In genomic region chr4:6873291-6873690, GRCh38 we compare ENCODE assay signal across 12 cellular contexts. TPM values are rescaled to one million over a fixed set of nuclear protein-coding genes. Genes with fewer than 3 reads are reported as not detected.
DNase-seq lines count a peak whose midpoint lies in the region; ATAC-seq, FAIRE-seq and TF ChIP-seq lines count a peak whose summit lies in the region.
"Had no signal": no experiment of that assay in that cellular context is flagged by ENCODE, and none has a peak within 500 bp of the region (broad histone marks: within the 10 kb centered on the region; RNA-seq: fewer than 3 reads in every experiment).

No MANE protein-coding gene starts in this region.

- ATAC-seq in foreskin keratinocyte, result no peak
- ATAC-seq in GM18873 (IDR thresholded peaks at IDR 0.05; ENCODE audit: low FRiP score, unreplicated experiment), result no peak
- no peak for ATAC-seq in HG03139 (IDR thresholded peaks at IDR 0.05; ENCODE audit: unreplicated experiment)

- H3K4me3 ChIP-seq in AG10803 (ENCODE audit: low read length) (no peak overlapping the region), sigmoid colon (no peak overlapping the region)
- H3K4me3 ChIP-seq: colonic mucosa, lower lobe of right lung, thoracic aorta had no signal

- peaks cover 5% of the 10 kb centered on the region for H3K4me1 ChIP-seq in foreskin keratinocyte
- H3K4me1 ChIP-seq in sigmoid colon, result peaks cover 0 to 5% (median 0%) of the 10 kb centered on the region in 4 donors
- H3K4me1 ChIP-seq: colonic mucosa had no signal

- H3K36me3 ChIP-seq in sigmoid colon, result peaks cover 0 to 73% (median 38%) of the 10 kb centered on the region in 4 donors

- intact Hi-C loops in sigmoid colon (cut with DNase I), result loop anchor here (5.0 kb wide), 1 partner anchor 91 kb away; the partner anchor contains the start of gene KIAA0232

- in situ Hi-C loops in SK-MEL-5 (cut with HindIII; ENCODE audit: low pct_unique_long_range_greater_than_20kb, low sequenced_read_pairs), result no loop called here

- TF ChIP-seq EP300 in sigmoid colon (IDR thresholded peaks at IDR 0.05), result no peak

- no peaks in the 10 kb centered on the region for H3K9me3 ChIP-seq in sigmoid colon
- H3K9me3 ChIP-seq: colonic mucosa, lower lobe of right lung, thoracic aorta had no signal

- FAIRE-seq in GM12891 (lab: Jason Lieb, UNC), result peak; percentile 28

- no peaks in the 10 kb centered on the region for H3K27me3 ChIP-seq in foreskin keratinocyte
- no peaks in the 10 kb centered on the region for H3K27me3 ChIP-seq in sigmoid colon
- H3K27me3 ChIP-seq: colonic mucosa had no signal

- no peak overlapping the region for H3K27ac ChIP-seq in foreskin keratinocyte
- no peak overlapping the region for H3K27ac ChIP-seq in sigmoid colon
- H3K27ac ChIP-seq: colonic mucosa, lower lobe of right lung, thoracic aorta had no signal

- TF ChIP-seq POLR2A in GM12891 (IDR thresholded peaks at IDR 0.05; ENCODE audit: low read depth, low read length), result no peak
- no peak for TF ChIP-seq POLR2A in sigmoid colon (IDR thresholded peaks at IDR 0.05)

- TF ChIP-seq CTCF in AG10803 (conservative IDR thresholded peaks at IDR 0.05; ENCODE audit: low read length), result peak; percentile 15; the same call in 1 of the 2 replicates
- peak; percentile 50 for TF ChIP-seq CTCF in foreskin keratinocyte (conservative IDR thresholded peaks at IDR 0.05)
- TF ChIP-seq CTCF in sigmoid colon (IDR thresholded peaks at IDR 0.05), result no peak

- DNase-seq in AG10803 (ENCODE audit: low read depth), result no peak
- DNase-seq in GM12891 (ENCODE audit: insufficient read length, low spot score), result no peak
- DNase-seq in SK-MEL-5 (ENCODE audit: low read depth, low spot score), result peak; percentile 53
- DNase-seq in foreskin keratinocyte, result no peak
- DNase-seq in sigmoid colon, result no peak
- DNase-seq in NCI-H2196 treated with DMSO at 0.1 percent for 48 hours (lab: John Stamatoyannopoulos, UW; ENCODE audit: unreplicated experiment), result no peak
- DNase-seq: activated gamma-delta T cell had no signal

TF ChIP-seq in GM12891, 5 proteins besides CTCF, POLR2A, EP300 and RAD21:
- no peak for TF ChIP-seq PAX5 (IDR thresholded peaks at IDR 0.05; ENCODE audit: insufficient read depth, low read length, severe bottlenecking)
- TF ChIP-seq TAF1 (IDR thresholded peaks at IDR 0.05; ENCODE audit: low read depth, low read length), result no peak
- TF ChIP-seq SPI1 (IDR thresholded peaks at IDR 0.05; ENCODE audit: low read depth, low read length), result no peak
- no peak for TF ChIP-seq POLR2AphosphoS5 (IDR thresholded peaks at IDR 0.05; ENCODE audit: low read depth, low read length)
- no peak for TF ChIP-seq POU2F2 (IDR thresholded peaks at IDR 0.05; ENCODE audit: low read depth, low read length)

RNA-seq across cellular contexts. Expression of gene TBC1D14, which starts 36.3 kb away (rescaled TPM):
- polyA plus RNA-seq in GM12891 (2012; ENCODE audit: low read depth, missing spikeins), result 14.7 TPM
- 142 and 153 TPM in 2 replicates for total RNA-seq in SK-MEL-5 (2014; rRNA removed; shearing (Covaris generic))
- 104 and 137 TPM in 2 replicates for polyA plus RNA-seq in SK-MEL-5 (2015; cell fraction: cytosol; rRNA removed)
- polyA plus RNA-seq in SK-MEL-5 (2015; cell fraction: nucleus; rRNA removed), result 56.1 and 58.3 TPM in 2 replicates
- total RNA-seq in foreskin keratinocyte (53.6 and 62.2 TPM in 2 replicates), sigmoid colon (10 to 100 TPM; 26.3 to 46.4 (median 32.6) TPM)
- polyA plus RNA-seq in foreskin keratinocyte (23.7 and 23.9 TPM in 2 replicates), sigmoid colon (10 to 100 TPM; 19.2 to 38.5 (median 22.2) TPM)

Comparison
In these comparisons a context has a peak if more than half of its experiments do, and no peak if none do; other contexts are left out.
1. CTCF ChIP-seq: peak in AG10803 (single experiment) and foreskin keratinocyte (single experiment); none in sigmoid colon (0 of 4).